Comparison of ENCODE assay signal across 1 cellular context in the genomic region with DNA sequence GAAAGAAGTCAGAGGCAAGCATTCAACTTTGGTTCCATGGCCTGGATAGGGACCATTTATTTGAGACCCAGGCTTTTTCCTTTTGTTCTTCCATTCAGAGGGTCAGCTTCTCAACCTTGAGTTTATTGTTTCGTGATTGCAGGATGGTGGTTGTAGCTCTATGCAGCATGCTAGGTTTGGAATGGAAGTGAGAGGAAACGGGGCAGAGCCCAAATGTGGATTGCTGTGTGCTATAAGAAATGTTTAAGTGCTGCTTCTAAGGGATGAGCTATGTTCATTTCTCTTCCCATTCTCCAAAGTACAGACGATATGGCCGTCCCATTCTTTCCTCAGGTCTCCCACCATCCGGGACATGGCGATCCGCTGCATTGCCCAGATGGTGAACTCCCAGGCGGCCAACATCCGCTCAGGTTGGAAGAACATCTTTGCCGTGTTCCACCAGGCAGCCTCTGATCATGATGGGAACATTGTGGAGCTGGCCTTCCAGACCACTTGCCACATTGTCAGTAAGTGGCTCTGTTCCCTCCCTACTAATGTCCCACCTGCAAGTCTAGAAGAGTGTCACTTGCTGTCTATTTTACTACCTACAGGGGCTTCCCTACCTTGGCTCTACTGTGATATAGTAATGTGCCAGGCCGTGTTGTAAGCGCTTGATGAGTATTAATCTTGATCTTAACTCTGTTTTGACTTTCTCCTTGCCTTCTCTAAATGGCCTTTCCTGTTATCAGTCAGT.
A peak's percentile ranks its signal among the peaks of the same experiment; 100 is the strongest.
TF ChIP-seq lines count a peak whose summit lies in the region.

No MANE protein-coding gene starts in this region.

TF ChIP-seq in HepG2, 621 proteins besides CTCF, POLR2A, EP300 and RAD21 (continued from another document and continues in another):
- TF ChIP-seq, protein P1, sequence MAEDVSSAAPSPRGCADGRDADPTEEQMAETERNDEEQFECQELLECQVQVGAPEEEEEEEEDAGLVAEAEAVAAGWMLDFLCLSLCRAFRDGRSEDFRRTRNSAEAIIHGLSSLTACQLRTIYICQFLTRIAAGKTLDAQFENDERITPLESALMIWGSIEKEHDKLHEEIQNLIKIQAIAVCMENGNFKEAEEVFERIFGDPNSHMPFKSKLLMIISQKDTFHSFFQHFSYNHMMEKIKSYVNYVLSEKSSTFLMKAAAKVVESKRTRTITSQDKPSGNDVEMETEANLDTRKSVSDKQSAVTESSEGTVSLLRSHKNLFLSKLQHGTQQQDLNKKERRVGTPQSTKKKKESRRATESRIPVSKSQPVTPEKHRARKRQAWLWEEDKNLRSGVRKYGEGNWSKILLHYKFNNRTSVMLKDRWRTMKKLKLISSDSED (CRISPR knock-in tag; IDR thresholded peaks at IDR 0.05): no peak
- no peak for TF ChIP-seq RFXAP (CRISPR knock-in tag; IDR thresholded peaks at IDR 0.05; ENCODE audit: borderline replicate concordance)
- TF ChIP-seq ZNF121 (CRISPR knock-in tag; IDR thresholded peaks at IDR 0.05): no peak
- TF ChIP-seq ZC3H4 (CRISPR knock-in tag; IDR thresholded peaks at IDR 0.05; ENCODE audit: borderline replicate concordance): no peak
- TF ChIP-seq, protein P2, sequence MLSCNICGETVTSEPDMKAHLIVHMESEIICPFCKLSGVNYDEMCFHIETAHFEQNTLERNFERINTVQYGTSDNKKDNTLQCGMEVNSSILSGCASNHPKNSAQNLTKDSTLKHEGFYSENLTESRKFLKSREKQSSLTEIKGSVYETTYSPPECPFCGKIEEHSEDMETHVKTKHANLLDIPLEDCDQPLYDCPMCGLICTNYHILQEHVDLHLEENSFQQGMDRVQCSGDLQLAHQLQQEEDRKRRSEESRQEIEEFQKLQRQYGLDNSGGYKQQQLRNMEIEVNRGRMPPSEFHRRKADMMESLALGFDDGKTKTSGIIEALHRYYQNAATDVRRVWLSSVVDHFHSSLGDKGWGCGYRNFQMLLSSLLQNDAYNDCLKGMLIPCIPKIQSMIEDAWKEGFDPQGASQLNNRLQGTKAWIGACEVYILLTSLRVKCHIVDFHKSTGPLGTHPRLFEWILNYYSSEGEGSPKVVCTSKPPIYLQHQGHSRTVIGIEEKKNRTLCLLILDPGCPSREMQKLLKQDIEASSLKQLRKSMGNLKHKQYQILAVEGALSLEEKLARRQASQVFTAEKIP (CRISPR knock-in tag; IDR thresholded peaks at IDR 0.05; ENCODE audit: borderline replicate concordance): no peak
- no peak for TF ChIP-seq ZIK1 (CRISPR knock-in tag; IDR thresholded peaks at IDR 0.05; ENCODE audit: borderline replicate concordance, low read depth)
- TF ChIP-seq, protein P3, sequence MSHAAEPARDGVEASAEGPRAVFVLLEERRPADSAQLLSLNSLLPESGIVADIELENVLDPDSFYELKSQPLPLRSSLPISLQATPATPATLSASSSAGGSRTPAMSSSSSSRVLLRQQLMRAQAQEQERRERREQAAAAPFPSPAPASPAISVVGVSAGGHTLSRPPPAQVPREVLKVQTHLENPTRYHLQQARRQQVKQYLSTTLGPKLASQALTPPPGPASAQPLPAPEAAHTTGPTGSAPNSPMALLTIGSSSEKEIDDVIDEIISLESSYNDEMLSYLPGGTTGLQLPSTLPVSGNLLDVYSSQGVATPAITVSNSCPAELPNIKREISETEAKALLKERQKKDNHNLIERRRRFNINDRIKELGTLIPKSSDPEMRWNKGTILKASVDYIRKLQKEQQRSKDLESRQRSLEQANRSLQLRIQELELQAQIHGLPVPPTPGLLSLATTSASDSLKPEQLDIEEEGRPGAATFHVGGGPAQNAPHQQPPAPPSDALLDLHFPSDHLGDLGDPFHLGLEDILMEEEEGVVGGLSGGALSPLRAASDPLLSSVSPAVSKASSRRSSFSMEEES (CRISPR knock-in tag; IDR thresholded peaks at IDR 0.05): no peak
- no peak for TF ChIP-seq POLR2AphosphoS5 (IDR thresholded peaks at IDR 0.05; ENCODE audit: low read depth, low read length)
- no peak for TF ChIP-seq HOXA5 (CRISPR knock-in tag; IDR thresholded peaks at IDR 0.05)
- TF ChIP-seq, protein P4, sequence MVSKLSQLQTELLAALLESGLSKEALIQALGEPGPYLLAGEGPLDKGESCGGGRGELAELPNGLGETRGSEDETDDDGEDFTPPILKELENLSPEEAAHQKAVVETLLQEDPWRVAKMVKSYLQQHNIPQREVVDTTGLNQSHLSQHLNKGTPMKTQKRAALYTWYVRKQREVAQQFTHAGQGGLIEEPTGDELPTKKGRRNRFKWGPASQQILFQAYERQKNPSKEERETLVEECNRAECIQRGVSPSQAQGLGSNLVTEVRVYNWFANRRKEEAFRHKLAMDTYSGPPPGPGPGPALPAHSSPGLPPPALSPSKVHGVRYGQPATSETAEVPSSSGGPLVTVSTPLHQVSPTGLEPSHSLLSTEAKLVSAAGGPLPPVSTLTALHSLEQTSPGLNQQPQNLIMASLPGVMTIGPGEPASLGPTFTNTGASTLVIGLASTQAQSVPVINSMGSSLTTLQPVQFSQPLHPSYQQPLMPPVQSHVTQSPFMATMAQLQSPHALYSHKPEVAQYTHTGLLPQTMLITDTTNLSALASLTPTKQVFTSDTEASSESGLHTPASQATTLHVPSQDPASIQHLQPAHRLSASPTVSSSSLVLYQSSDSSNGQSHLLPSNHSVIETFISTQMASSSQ (IDR thresholded peaks at IDR 0.05; ENCODE audit: low read depth): no peak
- TF ChIP-seq, protein P4 (CRISPR knock-in tag; IDR thresholded peaks at IDR 0.05; ENCODE audit: borderline replicate concordance): no peak
- TF ChIP-seq, protein P5, sequence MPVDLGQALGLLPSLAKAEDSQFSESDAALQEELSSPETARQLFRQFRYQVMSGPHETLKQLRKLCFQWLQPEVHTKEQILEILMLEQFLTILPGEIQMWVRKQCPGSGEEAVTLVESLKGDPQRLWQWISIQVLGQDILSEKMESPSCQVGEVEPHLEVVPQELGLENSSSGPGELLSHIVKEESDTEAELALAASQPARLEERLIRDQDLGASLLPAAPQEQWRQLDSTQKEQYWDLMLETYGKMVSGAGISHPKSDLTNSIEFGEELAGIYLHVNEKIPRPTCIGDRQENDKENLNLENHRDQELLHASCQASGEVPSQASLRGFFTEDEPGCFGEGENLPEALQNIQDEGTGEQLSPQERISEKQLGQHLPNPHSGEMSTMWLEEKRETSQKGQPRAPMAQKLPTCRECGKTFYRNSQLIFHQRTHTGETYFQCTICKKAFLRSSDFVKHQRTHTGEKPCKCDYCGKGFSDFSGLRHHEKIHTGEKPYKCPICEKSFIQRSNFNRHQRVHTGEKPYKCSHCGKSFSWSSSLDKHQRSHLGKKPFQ (CRISPR knock-in tag; IDR thresholded peaks at IDR 0.05; ENCODE audit: insufficient replicate concordance): no peak
- TF ChIP-seq ADNP (CRISPR knock-in tag; IDR thresholded peaks at IDR 0.05): no peak
- no peak for TF ChIP-seq FOXP1 (IDR thresholded peaks at IDR 0.05)
- TF ChIP-seq FOXP1 (CRISPR knock-in tag; IDR thresholded peaks at IDR 0.05): no peak
- TF ChIP-seq NFKBIZ (CRISPR knock-in tag; IDR thresholded peaks at IDR 0.05): no peak
- TF ChIP-seq, protein P6, sequence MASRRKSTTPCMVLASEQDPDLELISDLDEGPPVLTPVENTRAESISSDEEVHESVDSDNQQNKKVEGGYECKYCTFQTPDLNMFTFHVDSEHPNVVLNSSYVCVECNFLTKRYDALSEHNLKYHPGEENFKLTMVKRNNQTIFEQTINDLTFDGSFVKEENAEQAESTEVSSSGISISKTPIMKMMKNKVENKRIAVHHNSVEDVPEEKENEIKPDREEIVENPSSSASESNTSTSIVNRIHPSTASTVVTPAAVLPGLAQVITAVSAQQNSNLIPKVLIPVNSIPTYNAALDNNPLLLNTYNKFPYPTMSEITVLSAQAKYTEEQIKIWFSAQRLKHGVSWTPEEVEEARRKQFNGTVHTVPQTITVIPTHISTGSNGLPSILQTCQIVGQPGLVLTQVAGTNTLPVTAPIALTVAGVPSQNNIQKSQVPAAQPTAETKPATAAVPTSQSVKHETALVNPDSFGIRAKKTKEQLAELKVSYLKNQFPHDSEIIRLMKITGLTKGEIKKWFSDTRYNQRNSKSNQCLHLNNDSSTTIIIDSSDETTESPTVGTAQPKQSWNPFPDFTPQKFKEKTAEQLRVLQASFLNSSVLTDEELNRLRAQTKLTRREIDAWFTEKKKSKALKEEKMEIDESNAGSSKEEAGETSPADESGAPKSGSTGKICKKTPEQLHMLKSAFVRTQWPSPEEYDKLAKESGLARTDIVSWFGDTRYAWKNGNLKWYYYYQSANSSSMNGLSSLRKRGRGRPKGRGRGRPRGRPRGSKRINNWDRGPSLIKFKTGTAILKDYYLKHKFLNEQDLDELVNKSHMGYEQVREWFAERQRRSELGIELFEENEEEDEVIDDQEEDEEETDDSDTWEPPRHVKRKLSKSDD (CRISPR knock-in tag; IDR thresholded peaks at IDR 0.05; ENCODE audit: low read depth): no peak
- TF ChIP-seq HDAC1 (CRISPR knock-in tag; IDR thresholded peaks at IDR 0.05): no peak
- TF ChIP-seq FOXK1 (CRISPR knock-in tag; IDR thresholded peaks at IDR 0.05; ENCODE audit: borderline replicate concordance, low read depth): no peak
- TF ChIP-seq SALL1 (CRISPR knock-in tag; IDR thresholded peaks at IDR 0.05): no peak; the same call in 1 of the 2 replicates
- TF ChIP-seq, protein P7, sequence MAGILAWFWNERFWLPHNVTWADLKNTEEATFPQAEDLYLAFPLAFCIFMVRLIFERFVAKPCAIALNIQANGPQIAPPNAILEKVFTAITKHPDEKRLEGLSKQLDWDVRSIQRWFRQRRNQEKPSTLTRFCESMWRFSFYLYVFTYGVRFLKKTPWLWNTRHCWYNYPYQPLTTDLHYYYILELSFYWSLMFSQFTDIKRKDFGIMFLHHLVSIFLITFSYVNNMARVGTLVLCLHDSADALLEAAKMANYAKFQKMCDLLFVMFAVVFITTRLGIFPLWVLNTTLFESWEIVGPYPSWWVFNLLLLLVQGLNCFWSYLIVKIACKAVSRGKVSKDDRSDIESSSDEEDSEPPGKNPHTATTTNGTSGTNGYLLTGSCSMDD (CRISPR knock-in tag; IDR thresholded peaks at IDR 0.05): no peak
- no peak for TF ChIP-seq AHR (CRISPR knock-in tag; IDR thresholded peaks at IDR 0.05)
- TF ChIP-seq, protein P8, sequence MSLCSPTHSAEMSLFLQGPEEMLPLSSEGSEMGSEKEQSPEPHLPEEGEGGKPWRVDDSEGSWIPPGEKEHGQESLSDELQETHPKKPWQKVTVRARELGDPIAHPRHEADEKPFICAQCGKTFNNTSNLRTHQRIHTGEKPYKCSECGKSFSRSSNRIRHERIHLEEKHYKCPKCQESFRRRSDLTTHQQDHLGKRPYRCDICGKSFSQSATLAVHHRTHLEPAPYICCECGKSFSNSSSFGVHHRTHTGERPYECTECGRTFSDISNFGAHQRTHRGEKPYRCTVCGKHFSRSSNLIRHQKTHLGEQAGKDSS (CRISPR knock-in tag; IDR thresholded peaks at IDR 0.05; ENCODE audit: borderline replicate concordance, low read depth): no peak
- TF ChIP-seq TCF12 (IDR thresholded peaks at IDR 0.05): no peak
- TF ChIP-seq TCF12 (CRISPR knock-in tag; IDR thresholded peaks at IDR 0.05): no peak
- TF ChIP-seq EHMT2 (IDR thresholded peaks at IDR 0.05; ENCODE audit: borderline replicate concordance, low read depth, low read length): 0 out of 2 replicates have a peak, but pooled peaks have one; percentile 5
- TF ChIP-seq ZNF430 (CRISPR knock-in tag; IDR thresholded peaks at IDR 0.05): no peak
- TF ChIP-seq ZNF441 (CRISPR knock-in tag; IDR thresholded peaks at IDR 0.05; ENCODE audit: borderline replicate concordance): no peak
- no peak for TF ChIP-seq RFX5 (IDR thresholded peaks at IDR 0.05; ENCODE audit: low read depth, low read length)
- no peak for TF ChIP-seq TBL1XR1 (IDR thresholded peaks at IDR 0.05; ENCODE audit: borderline replicate concordance, low read length, partially characterized antibody)
- TF ChIP-seq SCMH1 (CRISPR knock-in tag; IDR thresholded peaks at IDR 0.05; ENCODE audit: borderline replicate concordance): no peak
- TF ChIP-seq, protein P9, sequence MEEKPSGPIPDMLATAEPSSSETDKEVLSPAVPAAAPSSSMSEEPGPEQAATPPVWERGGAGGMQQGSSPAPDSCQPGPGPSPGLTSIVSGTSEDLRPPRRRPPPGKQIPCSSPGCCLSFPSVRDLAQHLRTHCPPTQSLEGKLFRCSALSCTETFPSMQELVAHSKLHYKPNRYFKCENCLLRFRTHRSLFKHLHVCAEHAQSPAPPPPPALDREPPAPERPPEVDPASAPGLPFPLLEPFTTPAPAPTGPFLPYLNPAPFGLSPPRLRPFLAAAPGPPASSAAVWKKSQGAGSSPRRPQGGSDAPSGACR (CRISPR knock-in tag; IDR thresholded peaks at IDR 0.05): no peak
- TF ChIP-seq ZNF878 (CRISPR knock-in tag; IDR thresholded peaks at IDR 0.05): no peak
- no peak for TF ChIP-seq ZBTB7B (CRISPR knock-in tag; IDR thresholded peaks at IDR 0.05)
- 0 out of 2 replicates have a peak, but pooled peaks have one; percentile 50 for TF ChIP-seq BORCS8-MEF2B (CRISPR knock-in tag; IDR thresholded peaks at IDR 0.05)
- TF ChIP-seq NFYC (CRISPR knock-in tag; IDR thresholded peaks at IDR 0.05): no peak
- no peak for TF ChIP-seq MIXL1 (CRISPR knock-in tag; IDR thresholded peaks at IDR 0.05)
- no peak for TF ChIP-seq PHF8 (CRISPR knock-in tag; IDR thresholded peaks at IDR 0.05)
- TF ChIP-seq NONO (IDR thresholded peaks at IDR 0.05): no peak
- 0 out of 2 replicates have a peak, but pooled peaks have one; percentile 18 for TF ChIP-seq NONO (CRISPR knock-in tag; conservative IDR thresholded peaks at IDR 0.05)
- TF ChIP-seq ZNF446 (CRISPR knock-in tag; IDR thresholded peaks at IDR 0.05): no peak
- TF ChIP-seq, protein P10, sequence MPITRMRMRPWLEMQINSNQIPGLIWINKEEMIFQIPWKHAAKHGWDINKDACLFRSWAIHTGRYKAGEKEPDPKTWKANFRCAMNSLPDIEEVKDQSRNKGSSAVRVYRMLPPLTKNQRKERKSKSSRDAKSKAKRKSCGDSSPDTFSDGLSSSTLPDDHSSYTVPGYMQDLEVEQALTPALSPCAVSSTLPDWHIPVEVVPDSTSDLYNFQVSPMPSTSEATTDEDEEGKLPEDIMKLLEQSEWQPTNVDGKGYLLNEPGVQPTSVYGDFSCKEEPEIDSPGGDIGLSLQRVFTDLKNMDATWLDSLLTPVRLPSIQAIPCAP (CRISPR knock-in tag; IDR thresholded peaks at IDR 0.05; ENCODE audit: low read depth): no peak
- peak; percentile 67; the same call in 1 of the 2 replicates for TF ChIP-seq ZNF296 (CRISPR knock-in tag; conservative IDR thresholded peaks at IDR 0.05)
- TF ChIP-seq TCF7 (IDR thresholded peaks at IDR 0.05; ENCODE audit: low read depth): no peak
